ENCODE assay signal across 1 cellular context in genomic region chr7:106997487-106998271, GRCh38.
TF ChIP-seq lines count a peak whose summit lies in the region.

No MANE protein-coding gene starts in this region.

TF ChIP-seq in HepG2, 621 proteins besides CTCF, POLR2A, EP300 and RAD21:
- TF ChIP-seq MAF1 (CRISPR knock-in tag; IDR thresholded peaks at IDR 0.05; ENCODE audit: borderline replicate concordance) (no peak), MAFK (conservative IDR thresholded peaks at IDR 0.05 in 1 of 2, IDR thresholded peaks at IDR 0.05 in 1 of 2; ENCODE audit: low read length in 2 of 2) (0 out of 4 replicates have a peak, but pooled peaks of 1 of the 2 experiments have one; percentile 19), PAX8 (CRISPR knock-in tag; IDR thresholded peaks at IDR 0.05; ENCODE audit: borderline replicate concordance) (no peak), ZNF10 (CRISPR knock-in tag; IDR thresholded peaks at IDR 0.05; ENCODE audit: borderline replicate concordance, low read depth) (no peak), CREB1 (IDR thresholded peaks at IDR 0.05) (0 out of 2 replicates have a peak, but pooled peaks have one; percentile 14), CREB1 (CRISPR knock-in tag; IDR thresholded peaks at IDR 0.05) (no peak), MNT (IDR thresholded peaks at IDR 0.05) (0 out of 2 replicates have a peak, but pooled peaks have one; percentile 28), MAFF (IDR thresholded peaks at IDR 0.05; ENCODE audit: low read depth, low read length) (0 out of 2 replicates have a peak, but pooled peaks have one; percentile 22), NFE2L2 (IDR thresholded peaks at IDR 0.05; ENCODE audit: low read length) (peak; percentile 44; the same call in 1 of the 2 replicates), ATF7 (IDR thresholded peaks at IDR 0.05) (peak; percentile 63), ATF7 (CRISPR knock-in tag; IDR thresholded peaks at IDR 0.05) (no peak)
